ENCODE assay signal across 10 cellular contexts in the genomic region with DNA sequence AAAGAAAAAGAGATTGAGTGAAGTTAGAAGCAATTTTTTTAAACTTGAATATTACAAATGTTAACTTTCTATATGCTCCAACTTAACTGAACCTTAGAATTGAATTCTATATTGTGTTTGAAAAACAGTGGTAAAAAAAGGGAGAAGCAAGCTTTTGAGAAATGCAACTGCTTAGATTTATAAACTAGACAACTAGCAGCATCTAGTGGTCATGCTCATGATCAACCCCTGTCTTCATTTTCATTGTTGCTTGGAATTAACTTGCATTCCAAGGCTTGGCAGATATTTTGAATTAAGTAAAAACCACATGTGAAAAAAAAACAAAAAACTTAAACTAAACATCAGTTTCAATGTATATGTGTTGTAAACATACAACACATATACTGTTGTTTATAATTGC.
DNase-seq lines count a peak whose midpoint lies in the region; ATAC-seq, FAIRE-seq and TF ChIP-seq lines count a peak whose summit lies in the region.
"Had no signal": no experiment of that assay in that cellular context is flagged by ENCODE, and none has a peak within 500 bp of the region (broad histone marks: within the 10 kb centered on the region; RNA-seq: fewer than 3 reads in every experiment).

No MANE protein-coding gene starts in this region.

- H3K9me3 Mint-ChIP-seq in GM23338, result peaks cover 8% of the 10 kb centered on the region; the same call in 2 of the 3 replicates
- H3K9me3 Mint-ChIP-seq in activated naive CD4-positive, alpha-beta T cell treated with anti-CD3 and anti-CD28 coated beads, Interleukin-2, amount 10 ng/mL, durations not matched to agents 7 days and 5 days, result peaks cover 11% of the 10 kb centered on the region

- H3K27ac Mint-ChIP-seq in GM23338, result no peak overlapping the region
- no peak overlapping the region for H3K27ac Mint-ChIP-seq in activated naive CD4-positive, alpha-beta T cell treated with anti-CD3 and anti-CD28 coated beads, Interleukin-2, amount 10 ng/mL, durations not matched to agents 7 days and 5 days

- CTCF ChIA-PET in AG04449 (lab: Yijun Ruan, JAX), result interaction anchor here (0.8 to 2.1 kb wide), 9 partner anchors 9 to 174 kb away, joined by 3 to 9 read pairs (median 5); no protein-coding TSS in a partner anchor
- CTCF ChIA-PET in activated naive CD4-positive, alpha-beta T cell treated with anti-CD3 and anti-CD28 coated beads, Interleukin-2, amount 10 ng/mL, durations not matched to agents 7 days and 5 days (lab: Charles Lee), result no interaction called here

- no peaks in the 10 kb centered on the region for H3K27me3 Mint-ChIP-seq in GM23338 (ENCODE audit: insufficient read depth, low read depth, poor library complexity)
- no peaks in the 10 kb centered on the region for H3K27me3 Mint-ChIP-seq in activated naive CD4-positive, alpha-beta T cell treated with anti-CD3 and anti-CD28 coated beads, Interleukin-2, amount 10 ng/mL, durations not matched to agents 7 days and 5 days

- H4K20me1 ChIP-seq in GM23338 (replicated peaks; ENCODE audit: insufficient read depth) (no peaks in the 10 kb centered on the region), hepatocyte (ENCODE audit: insufficient read depth, poor library complexity, severe bottlenecking) (no peaks in the 10 kb centered on the region)

- H3K9me3 ChIP-seq in hepatocyte (ENCODE audit: low read depth), result no peaks in the 10 kb centered on the region

- POLR2A ChIA-PET in AG04449 (lab: Yijun Ruan, JAX), result no interaction called here

- intact Hi-C loops in lower leg skin (cut with DNase I; ENCODE audit: low total_unique reads), result no loop called here

- H3K4me1 ChIP-seq in GM23338 (ENCODE audit: insufficient read depth), result no peaks in the 10 kb centered on the region
- H3K4me1 ChIP-seq in hepatocyte (ENCODE audit: insufficient read depth), result no peaks in the 10 kb centered on the region

- H3K27ac ChIP-seq in GM23338 (ENCODE audit: low read depth), result no peak overlapping the region
- H3K27ac ChIP-seq in hepatocyte, result no peak overlapping the region

- no peaks in the 10 kb centered on the region for H3K36me3 Mint-ChIP-seq in GM23338 (ENCODE audit: low read depth)
- peaks cover 57% of the 10 kb centered on the region for H3K36me3 Mint-ChIP-seq in activated naive CD4-positive, alpha-beta T cell treated with anti-CD3 and anti-CD28 coated beads, Interleukin-2, amount 10 ng/mL, durations not matched to agents 7 days and 5 days

- H3K4me1 Mint-ChIP-seq in GM23338, result peaks cover 4% of the 10 kb centered on the region; the same call in 2 of the 3 replicates
- H3K4me1 Mint-ChIP-seq in activated naive CD4-positive, alpha-beta T cell treated with anti-CD3 and anti-CD28 coated beads, Interleukin-2, amount 10 ng/mL, durations not matched to agents 7 days and 5 days, result no peaks in the 10 kb centered on the region

- H3K9me2 ChIP-seq in GM23338 (ENCODE audit: insufficient read depth) (no peaks in the 10 kb centered on the region), hepatocyte (replicated peaks; ENCODE audit: insufficient read depth) (no peaks in the 10 kb centered on the region)

- H3K4me3 Mint-ChIP-seq in GM23338, result no peak overlapping the region
- H3K4me3 Mint-ChIP-seq in activated naive CD4-positive, alpha-beta T cell treated with anti-CD3 and anti-CD28 coated beads, Interleukin-2, amount 10 ng/mL, durations not matched to agents 7 days and 5 days, result no peak overlapping the region

- H3K4me3 ChIP-seq in AG04449 (ENCODE audit: low read depth, low read length) (no peak overlapping the region), GM23338 (no peak overlapping the region), hepatocyte (no peak overlapping the region), lower leg skin (ENCODE audit: low read depth, poor library complexity, severe bottlenecking) (no peak overlapping the region)
- H3K4me3 ChIP-seq: K562 had no signal

- H3K27me3 ChIP-seq in GM23338 (ENCODE audit: insufficient read depth), result no peaks in the 10 kb centered on the region
- peaks cover 5% of the 10 kb centered on the region for H3K27me3 ChIP-seq in hepatocyte

- no peak; the same call in 2 of the 3 replicates for ATAC-seq in GM23338
- ATAC-seq: K562 had no signal

- no peak overlapping the region for H2AFZ ChIP-seq in GM23338
- no peak overlapping the region for H2AFZ ChIP-seq in hepatocyte

- DNase-seq in AG04449 (ENCODE audit: low read depth, low spot score) (no peak), GM23338 (ENCODE audit: low spot score) (peak; percentile 60), SK-N-DZ (ENCODE audit: low spot score) (peak; percentile 18), hepatocyte (ENCODE audit: low spot score) (peak; percentile 12), RCC 7860 (ENCODE audit: low spot score) (no peak), DMS79 treated with DMSO at 0.1 percent for 48 hours (lab: John Stamatoyannopoulos, UW) (no peak), lower leg skin (ENCODE audit: low spot score in 2 of 2) (no peak)
- DNase-seq in activated naive CD4-positive, alpha-beta T cell treated with anti-CD3 and anti-CD28 coated beads, Interleukin-2, amount 10 ng/mL, durations not matched to agents 7 days and 5 days, result no peak

- TF ChIP-seq CTCF in AG04449 (IDR thresholded peaks at IDR 0.05; ENCODE audit: insufficient read depth, low read length, missing control alignments), result peak; percentile 45
- TF ChIP-seq CTCF in GM23338 (conservative IDR thresholded peaks at IDR 0.05; ENCODE audit: low read depth in 2 of 2), result peak; percentile 79 to 86
- peak; percentile 59 for TF ChIP-seq CTCF in hepatocyte (IDR thresholded peaks at IDR 0.05; ENCODE audit: poor library complexity)
- no peak for TF ChIP-seq CTCF in lower leg skin (IDR thresholded peaks at IDR 0.05)

- no peak overlapping the region for H3K4me2 ChIP-seq in GM23338
- no peak overlapping the region for H3K4me2 ChIP-seq in hepatocyte

- no peaks in the 10 kb centered on the region for H3K36me3 ChIP-seq in GM23338 (ENCODE audit: insufficient read depth)
- H3K36me3 ChIP-seq in hepatocyte (replicated peaks; ENCODE audit: insufficient read depth, low read depth), result no peaks in the 10 kb centered on the region

- H3K79me2 ChIP-seq in GM23338 (replicated peaks; ENCODE audit: insufficient read depth) (no peaks in the 10 kb centered on the region), hepatocyte (no peaks in the 10 kb centered on the region)

- no peaks in the 10 kb centered on the region for H3F3A ChIP-seq in GM23338 (replicated peaks; ENCODE audit: low read depth)

- no peak for FAIRE-seq in RCC 7860 (lab: Jason Lieb, UNC)
- FAIRE-seq: GM18507, K562 had no signal

- no peak for TF ChIP-seq POLR2A in lower leg skin (IDR thresholded peaks at IDR 0.05)

TF ChIP-seq in GM23338, 12 proteins besides CTCF, POLR2A, EP300 and RAD21 (continues in another document):
- TF ChIP-seq, protein P1, sequence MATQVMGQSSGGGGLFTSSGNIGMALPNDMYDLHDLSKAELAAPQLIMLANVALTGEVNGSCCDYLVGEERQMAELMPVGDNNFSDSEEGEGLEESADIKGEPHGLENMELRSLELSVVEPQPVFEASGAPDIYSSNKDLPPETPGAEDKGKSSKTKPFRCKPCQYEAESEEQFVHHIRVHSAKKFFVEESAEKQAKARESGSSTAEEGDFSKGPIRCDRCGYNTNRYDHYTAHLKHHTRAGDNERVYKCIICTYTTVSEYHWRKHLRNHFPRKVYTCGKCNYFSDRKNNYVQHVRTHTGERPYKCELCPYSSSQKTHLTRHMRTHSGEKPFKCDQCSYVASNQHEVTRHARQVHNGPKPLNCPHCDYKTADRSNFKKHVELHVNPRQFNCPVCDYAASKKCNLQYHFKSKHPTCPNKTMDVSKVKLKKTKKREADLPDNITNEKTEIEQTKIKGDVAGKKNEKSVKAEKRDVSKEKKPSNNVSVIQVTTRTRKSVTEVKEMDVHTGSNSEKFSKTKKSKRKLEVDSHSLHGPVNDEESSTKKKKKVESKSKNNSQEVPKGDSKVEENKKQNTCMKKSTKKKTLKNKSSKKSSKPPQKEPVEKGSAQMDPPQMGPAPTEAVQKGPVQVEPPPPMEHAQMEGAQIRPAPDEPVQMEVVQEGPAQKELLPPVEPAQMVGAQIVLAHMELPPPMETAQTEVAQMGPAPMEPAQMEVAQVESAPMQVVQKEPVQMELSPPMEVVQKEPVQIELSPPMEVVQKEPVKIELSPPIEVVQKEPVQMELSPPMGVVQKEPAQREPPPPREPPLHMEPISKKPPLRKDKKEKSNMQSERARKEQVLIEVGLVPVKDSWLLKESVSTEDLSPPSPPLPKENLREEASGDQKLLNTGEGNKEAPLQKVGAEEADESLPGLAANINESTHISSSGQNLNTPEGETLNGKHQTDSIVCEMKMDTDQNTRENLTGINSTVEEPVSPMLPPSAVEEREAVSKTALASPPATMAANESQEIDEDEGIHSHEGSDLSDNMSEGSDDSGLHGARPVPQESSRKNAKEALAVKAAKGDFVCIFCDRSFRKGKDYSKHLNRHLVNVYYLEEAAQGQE (IDR thresholded peaks at IDR 0.05; ENCODE audit: unreplicated experiment), result no peak
- no peak for TF ChIP-seq STAT1 (IDR thresholded peaks at IDR 0.05; ENCODE audit: unreplicated experiment)
- TF ChIP-seq, protein P2, sequence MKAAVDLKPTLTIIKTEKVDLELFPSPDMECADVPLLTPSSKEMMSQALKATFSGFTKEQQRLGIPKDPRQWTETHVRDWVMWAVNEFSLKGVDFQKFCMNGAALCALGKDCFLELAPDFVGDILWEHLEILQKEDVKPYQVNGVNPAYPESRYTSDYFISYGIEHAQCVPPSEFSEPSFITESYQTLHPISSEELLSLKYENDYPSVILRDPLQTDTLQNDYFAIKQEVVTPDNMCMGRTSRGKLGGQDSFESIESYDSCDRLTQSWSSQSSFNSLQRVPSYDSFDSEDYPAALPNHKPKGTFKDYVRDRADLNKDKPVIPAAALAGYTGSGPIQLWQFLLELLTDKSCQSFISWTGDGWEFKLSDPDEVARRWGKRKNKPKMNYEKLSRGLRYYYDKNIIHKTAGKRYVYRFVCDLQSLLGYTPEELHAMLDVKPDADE (IDR thresholded peaks at IDR 0.05), result no peak
- TF ChIP-seq JUNB (IDR thresholded peaks at IDR 0.05; ENCODE audit: unreplicated experiment), result no peak
- no peak for TF ChIP-seq CREB1 (CRISPR knock-in tag; IDR thresholded peaks at IDR 0.05; ENCODE audit: low read depth)
- TF ChIP-seq EZH2 (IDR thresholded peaks at IDR 0.05; ENCODE audit: low read depth, unreplicated experiment), result no peak
- TF ChIP-seq POLR2AphosphoS5 (IDR thresholded peaks at IDR 0.05; ENCODE audit: low read depth), result no peak

Comparison
In these comparisons a context has a peak if more than half of its experiments do, and no peak if none do; other contexts are left out.
1. DNase-seq: peak in GM23338 (single experiment), SK-N-DZ (single experiment) and hepatocyte (single experiment); none in AG04449 (single experiment), activated naive CD4-positive, alpha-beta T cell treated with anti-CD3 and anti-CD28 coated beads, Interleukin-2, amount 10 ng/mL, durations not matched to agents 7 days and 5 days (single experiment), RCC 7860 (single experiment), DMS79 treated with DMSO at 0.1 percent for 48 hours (single experiment) and lower leg skin (0 of 2).
2. CTCF ChIP-seq: peak in AG04449 (single experiment), GM23338 (2 of 2) and hepatocyte (single experiment); none in lower leg skin (0 of 3).